ENCODE assay signal across 5 cellular contexts in the genomic region with DNA sequence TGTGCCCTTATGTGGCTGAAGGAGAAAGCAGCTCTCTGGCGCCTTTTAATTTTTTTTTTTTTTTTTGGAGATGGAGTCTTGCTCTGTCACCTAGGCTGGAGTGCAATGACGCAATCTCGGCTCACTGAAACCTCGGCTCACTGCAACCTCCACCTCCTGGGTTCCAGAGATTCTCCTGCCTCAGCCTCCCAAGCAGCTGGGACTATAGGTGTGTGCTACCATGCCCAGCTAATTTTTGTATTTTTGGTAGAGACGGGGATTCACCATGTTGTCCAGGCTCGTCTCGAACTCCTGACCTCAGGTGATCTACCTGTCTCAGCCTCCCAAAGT. TPM values are rescaled to one million over a fixed set of nuclear protein-coding genes. Genes with fewer than 3 reads are reported as not detected.
DNase-seq lines count a peak whose midpoint lies in the region; ATAC-seq, FAIRE-seq and TF ChIP-seq lines count a peak whose summit lies in the region.
"Not testable (repeated sequence)": the region's sequence is repeated elsewhere in the genome, so short reads cannot be mapped to it uniquely, and the experiment has no call there.
"Had no signal": no experiment of that assay in that cellular context is flagged by ENCODE, and none has a peak within 500 bp of the region (broad histone marks: within the 10 kb centered on the region; RNA-seq: fewer than 3 reads in every experiment).

No MANE protein-coding gene starts in this region.

- not testable (repeated sequence) for TF ChIP-seq POLR2A in H1 (IDR thresholded peaks at IDR 0.05; ENCODE audit: control extremely low read depth in 1 of 2, low read depth in 2 of 2, low read length in 2 of 2); right lobe of liver (IDR thresholded peaks at IDR 0.05)

- H3K27me3 ChIP-seq in GM23338 (ENCODE audit: insufficient read depth); H1 (replicated peaks in 1 of 4; ENCODE audit: control insufficient read depth in 3 of 4, extremely low read depth in 1 of 4, insufficient read depth in 3 of 4, low read length in 3 of 4); right lobe of liver: not testable (repeated sequence)

- not testable (repeated sequence) for H3K4me1 ChIP-seq in GM23338 (ENCODE audit: insufficient read depth); H1 (replicated peaks in 1 of 4; ENCODE audit: control insufficient read depth in 3 of 4, insufficient read depth in 4 of 4, low read length in 3 of 4)
- H3K4me1 ChIP-seq in right lobe of liver: peaks cover 0 to 11% (median 2%) of the 10 kb centered on the region in 4 donors

- H3K9me3 ChIP-seq in H1 (ENCODE audit: insufficient read depth in 2 of 2, low read depth in 1 of 2, low read length in 1 of 2); right lobe of liver: not testable (repeated sequence)

- H3K23me2 ChIP-seq in H1 (ENCODE audit: low read depth, low read length): not testable (repeated sequence)

- not testable (repeated sequence) for TF ChIP-seq EP300 in H1 (IDR thresholded peaks at IDR 0.05; ENCODE audit: borderline replicate concordance in 1 of 2, low read depth in 2 of 2, low read length in 2 of 2)

- not testable (repeated sequence) for H3K14ac ChIP-seq in H1 (ENCODE audit: insufficient read length)

- H4K8ac ChIP-seq in H1 (ENCODE audit: extremely low read depth, insufficient read depth, low read length): not testable (repeated sequence)

- not testable (repeated sequence) for H3K36me3 Mint-ChIP-seq in GM23338 (ENCODE audit: low read depth); activated naive CD4-positive, alpha-beta T cell treated with anti-CD3 and anti-CD28 coated beads, Interleukin-2, amount 10 ng/mL, durations not matched to agents 7 days and 5 days

- not testable (repeated sequence) for H3K79me2 ChIP-seq in GM23338 (replicated peaks; ENCODE audit: insufficient read depth); H1 (ENCODE audit: control insufficient read depth in 1 of 2, insufficient read depth in 2 of 2, low read length in 2 of 2)

- not testable (repeated sequence) for TF ChIP-seq RAD21 in H1 (IDR thresholded peaks at IDR 0.05 in 1 of 2, conservative IDR thresholded peaks at IDR 0.05 in 1 of 2; ENCODE audit: low read depth in 2 of 2, low read length in 2 of 2)

- not testable (repeated sequence) for H4K91ac ChIP-seq in H1 (replicated peaks; ENCODE audit: insufficient read length, low read length)

- H2BK120ac ChIP-seq in H1 (replicated peaks; ENCODE audit: low read depth, low read length): not testable (repeated sequence)

- H2BK15ac ChIP-seq in H1 (ENCODE audit: low read length): not testable (repeated sequence)

- not testable (repeated sequence) for H3K18ac ChIP-seq in H1 (ENCODE audit: extremely low read depth, low read length)

- H3K27ac ChIP-seq in GM23338 (ENCODE audit: low read depth): 0 out of 2 replicates have a peak overlapping the region, but pooled peaks have one; percentile 39
- H3K27ac ChIP-seq in H1 (ENCODE audit: low read depth, low read length): not testable (repeated sequence)
- H3K27ac ChIP-seq in right lobe of liver: peak overlapping the region; percentile 42 to 69 (median 47)

- H3K27ac Mint-ChIP-seq in GM23338; activated naive CD4-positive, alpha-beta T cell treated with anti-CD3 and anti-CD28 coated beads, Interleukin-2, amount 10 ng/mL, durations not matched to agents 7 days and 5 days: not testable (repeated sequence)

- not testable (repeated sequence) for H3K4me3 ChIP-seq in GM23338; H1 (ENCODE audit: extremely low read depth in 1 of 4, insufficient read depth in 2 of 4, low read depth in 3 of 4, low read length in 4 of 4); right lobe of liver

- H3K27me3 Mint-ChIP-seq in GM23338 (ENCODE audit: insufficient read depth, low read depth, poor library complexity): not testable (repeated sequence)
- peaks cover 68% of the 10 kb centered on the region for H3K27me3 Mint-ChIP-seq in activated naive CD4-positive, alpha-beta T cell treated with anti-CD3 and anti-CD28 coated beads, Interleukin-2, amount 10 ng/mL, durations not matched to agents 7 days and 5 days

- TF ChIP-seq CTCF in GM23338 (conservative IDR thresholded peaks at IDR 0.05; ENCODE audit: low read depth in 2 of 2); H1 (IDR thresholded peaks at IDR 0.05; ENCODE audit: control extremely low read depth in 1 of 3, insufficient read depth in 1 of 3, low read depth in 1 of 3, low read length in 3 of 3); right lobe of liver (IDR thresholded peaks at IDR 0.05): not testable (repeated sequence)

- CTCF ChIA-PET in activated naive CD4-positive, alpha-beta T cell treated with anti-CD3 and anti-CD28 coated beads, Interleukin-2, amount 10 ng/mL, durations not matched to agents 7 days and 5 days (lab: Charles Lee): interaction anchor here (1.1 to 1.5 kb wide), 2 partner anchors 10 to 41 kb away, joined by 3 to 7 read pairs; no protein-coding TSS in a partner anchor
- CTCF ChIA-PET in H1 (lab: Charles Lee; ENCODE audit: partially characterized antibody): interaction anchor here (0.6 to 1.4 kb wide), 6 partner anchors 11 to 305 kb away, joined by 3 to 5 read pairs (median 3); no protein-coding TSS in a partner anchor

- intact Hi-C loops in right lobe of liver (cut with DNase I): not testable (repeated sequence)

- H3K9me2 ChIP-seq in GM23338 (ENCODE audit: insufficient read depth): not testable (repeated sequence)

- H2BK20ac ChIP-seq in H1 (ENCODE audit: low read length): not testable (repeated sequence)

- H3K4me1 Mint-ChIP-seq in GM23338: peaks cover 10% of the 10 kb centered on the region
- H3K4me1 Mint-ChIP-seq in activated naive CD4-positive, alpha-beta T cell treated with anti-CD3 and anti-CD28 coated beads, Interleukin-2, amount 10 ng/mL, durations not matched to agents 7 days and 5 days: not testable (repeated sequence)

- not testable (repeated sequence) for H4K5ac ChIP-seq in H1 (ENCODE audit: insufficient read length, low read depth, low read length)

- not testable (repeated sequence) for H2AFZ ChIP-seq in GM23338; H1 (ENCODE audit: low read length)

- not testable (repeated sequence) for H3K23ac ChIP-seq in H1 (ENCODE audit: insufficient read length)

- WGBS in H1 (ENCODE audit: extremely low coverage in 1 of 2, insufficient coverage in 1 of 2, insufficient read length in 1 of 2, insufficient replicate concordance in 2 of 2, low coverage in 1 of 2, low lambda C conversion rate in 2 of 2, missing lambda C conversion rate in 1 of 2), 2 experiments: 91% methylated on average over 7 of the region's 7 CpGs; no CpG with 5 or more reads in 1 of the 2 experiments
- 54% methylated on average over 7 of the region's 7 CpGs for WGBS in right lobe of liver (ENCODE audit: insufficient coverage, low coverage, low lambda C conversion rate, missing lambda C conversion rate)

- H3K9ac ChIP-seq in H1 (replicated peaks in 1 of 4; ENCODE audit: extremely low read depth in 1 of 4, low read depth in 3 of 4, low read length in 3 of 4): not testable (repeated sequence)

- H2BK12ac ChIP-seq in H1 (ENCODE audit: low read depth, low read length): not testable (repeated sequence)

- FAIRE-seq in H1 (lab: Jason Lieb, UNC): not testable (repeated sequence)

- H3K9me3 Mint-ChIP-seq in GM23338; activated naive CD4-positive, alpha-beta T cell treated with anti-CD3 and anti-CD28 coated beads, Interleukin-2, amount 10 ng/mL, durations not matched to agents 7 days and 5 days: not testable (repeated sequence)

- H3K4ac ChIP-seq in H1 (replicated peaks; ENCODE audit: insufficient read length, low read depth, low read length): not testable (repeated sequence)

- not testable (repeated sequence) for H3K4me2 ChIP-seq in GM23338; H1 (ENCODE audit: insufficient read depth in 1 of 2, low read depth in 2 of 2, low read length in 2 of 2)

- H3K36me3 ChIP-seq in GM23338 (ENCODE audit: insufficient read depth); H1 (ENCODE audit: control insufficient read depth in 2 of 4, insufficient read depth in 4 of 4, low read length in 3 of 4); right lobe of liver: not testable (repeated sequence)

- H3K79me1 ChIP-seq in H1 (ENCODE audit: low read depth, low read length): not testable (repeated sequence)

- not testable (repeated sequence) for H4K20me1 ChIP-seq in GM23338 (replicated peaks; ENCODE audit: insufficient read depth); H1 (replicated peaks in 1 of 2; ENCODE audit: control insufficient read depth in 1 of 2, insufficient read depth in 2 of 2, low read length in 2 of 2)

- not testable (repeated sequence) for ATAC-seq in GM23338, right lobe of liver

- not testable (repeated sequence) for H3K4me3 Mint-ChIP-seq in GM23338; activated naive CD4-positive, alpha-beta T cell treated with anti-CD3 and anti-CD28 coated beads, Interleukin-2, amount 10 ng/mL, durations not matched to agents 7 days and 5 days

- H3F3A ChIP-seq in GM23338 (replicated peaks; ENCODE audit: low read depth): not testable (repeated sequence)

- DNase-seq in GM23338 (ENCODE audit: low spot score); H1 (ENCODE audit: low read depth in 1 of 2, low spot score in 2 of 2); right lobe of liver: not testable (repeated sequence)
- DNase-seq in activated naive CD4-positive, alpha-beta T cell treated with anti-CD3 and anti-CD28 coated beads, Interleukin-2, amount 10 ng/mL, durations not matched to agents 7 days and 5 days: peak; percentile 5

- not testable (repeated sequence) for H2AK5ac ChIP-seq in H1 (ENCODE audit: low read depth, low read length)

- H3K56ac ChIP-seq in H1 (replicated peaks; ENCODE audit: insufficient read length, low read depth, low read length): not testable (repeated sequence)

- POLR2A ChIA-PET in H1 (lab: Charles Lee; ENCODE audit: partially characterized antibody): interaction anchor here (0.6 to 10.7 kb wide), 3 partner anchors 16 to 97 kb away, joined by 3 to 122 read pairs (median 4); a partner anchor contains a TSS

- H2BK5ac ChIP-seq in H1 (ENCODE audit: low read depth, low read length): not testable (repeated sequence)

RNA-seq across cellular contexts. Expression of a gene that starts 13.9 kb away (rescaled TPM):
- 30.6 and 37.2 TPM in 2 replicates for total RNA-seq in GM23338 (2014; rRNA removed; shearing (Covaris generic))
- 168 and 180 TPM in 2 replicates for polyA plus RNA-seq in GM23338 (2016; fragmentation: Nextera tagmentation; extraction: Ambion mirVana)
- 40.6 and 45.6 TPM in 2 replicates for total RNA-seq in H1 (2021; fragmentation: NEBNext Ultra II Directional; extraction: Animal tissue kit (Norgen Biotek cat#: 25700))
- polyA plus RNA-seq in H1 (2011; rRNA removed): 113 and 127 TPM in 2 replicates
- polyA plus RNA-seq in H1 (2011; cell fraction: cytosol; rRNA removed): 91.5 TPM
- polyA plus RNA-seq in H1 (2011; cell fraction: nucleus; rRNA removed): 70.8 TPM
- polyA plus RNA-seq in H1 (2012, experiment 1 of 2): 29.6 to 57.7 TPM (median 54.4 TPM) in 4 replicates
- polyA plus RNA-seq in H1 (2012, experiment 2 of 2): 47.1 TPM
- polyA plus RNA-seq in H1 (2013, experiment 1 of 2): 52.3 TPM
- 56.2 TPM for polyA plus RNA-seq in H1 (2013, experiment 2 of 2)
- 21.4 and 30.4 TPM in 2 replicates for polyA minus RNA-seq in H1 (2011; rRNA and poly(A)+ RNA removed)
- 15.4 TPM for polyA minus RNA-seq in H1 (2011; cell fraction: cytosol; rRNA and poly(A)+ RNA removed)
- polyA minus RNA-seq in H1 (2011; cell fraction: nucleus; rRNA and poly(A)+ RNA removed): 39.9 TPM
- 10 to 100 TPM in 5 of 6 experiments, 1 to 10 TPM in 1; 9.4 to 15.4 (median 11.0) TPM for total RNA-seq in right lobe of liver

RNA-seq across cellular contexts. Expression of a gene that starts 17.3 kb away (rescaled TPM):
- total RNA-seq in GM23338 (2014; rRNA removed; shearing (Covaris generic)): 794 and 802 TPM in 2 replicates
- polyA plus RNA-seq in GM23338 (2016; fragmentation: Nextera tagmentation; extraction: Ambion mirVana): 355 and 376 TPM in 2 replicates
- 599 and 612 TPM in 2 replicates for total RNA-seq in H1 (2021; fragmentation: NEBNext Ultra II Directional; extraction: Animal tissue kit (Norgen Biotek cat#: 25700))
- polyA plus RNA-seq in H1 (2011; rRNA removed): 722 and 951 TPM in 2 replicates
- polyA plus RNA-seq in H1 (2011; cell fraction: cytosol; rRNA removed): 899 TPM
- polyA plus RNA-seq in H1 (2011; cell fraction: nucleus; rRNA removed): 619 TPM
- 543 to 843 TPM (median 779 TPM) in 4 replicates for polyA plus RNA-seq in H1 (2012, experiment 1 of 2)
- 645 TPM for polyA plus RNA-seq in H1 (2012, experiment 2 of 2)
- 579 TPM for polyA plus RNA-seq in H1 (2013, experiment 1 of 2)
- polyA plus RNA-seq in H1 (2013, experiment 2 of 2): 581 TPM
- polyA minus RNA-seq in H1 (2011; rRNA and poly(A)+ RNA removed): 449 and 484 TPM in 2 replicates
- polyA minus RNA-seq in H1 (2011; cell fraction: cytosol; rRNA and poly(A)+ RNA removed): 482 TPM
- polyA minus RNA-seq in H1 (2011; cell fraction: nucleus; rRNA and poly(A)+ RNA removed): 267 TPM
- 1 to 10 TPM; 1.0 to 3.9 (median 2.5) TPM for total RNA-seq in right lobe of liver
- total RNA-seq: CD4-positive, alpha-beta T cell had no signal

Comparison
In these comparisons a context has a peak if more than half of its experiments do, and no peak if none do; other contexts are left out.
1. RNA of a gene that starts 17.3 kb away (total RNA-seq): 794 to 802 TPM in GM23338 and 599 to 612 TPM in H1; 1.0 to 3.9 TPM in right lobe of liver; every median in the first group is over 100 times any median in the second.